ENCODE assay signal across 8 cellular contexts in the genomic region with DNA sequence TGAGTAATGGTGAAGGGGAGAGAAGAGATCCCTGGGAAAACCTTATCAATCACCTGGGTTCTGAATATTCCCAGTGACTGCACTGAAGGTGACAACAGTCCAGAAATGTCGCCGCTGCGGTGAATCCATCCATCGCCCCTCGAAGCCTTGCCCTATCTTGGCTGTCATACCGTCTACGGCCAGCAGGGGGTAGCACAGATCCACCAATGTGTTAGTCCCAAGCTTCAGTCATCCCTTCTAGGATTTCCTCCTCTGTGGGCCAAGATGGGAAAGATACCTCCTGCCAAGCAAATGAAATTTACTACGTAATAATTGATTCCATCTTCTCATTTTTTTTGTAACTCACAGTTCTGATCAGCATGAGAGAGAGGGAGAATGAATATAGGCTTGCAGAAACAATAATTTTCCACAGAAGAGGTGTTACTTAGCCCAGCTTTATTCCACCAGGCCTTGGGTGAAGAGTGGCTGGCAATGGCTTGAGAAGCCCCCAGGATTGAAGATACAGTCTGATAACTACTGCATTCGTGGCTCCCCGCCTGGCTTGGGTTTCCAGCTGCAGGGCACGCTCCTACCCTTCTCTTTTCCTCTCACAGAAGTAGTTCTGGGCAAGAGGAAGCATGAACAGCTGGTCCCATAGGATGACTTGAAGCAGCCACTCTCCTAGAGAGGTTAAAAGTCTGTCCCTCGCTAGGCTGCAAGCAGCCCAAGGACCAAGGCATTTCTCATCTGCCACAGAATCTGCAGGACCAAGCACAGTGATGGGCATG.
DNase-seq lines count a peak whose midpoint lies in the region; ATAC-seq lines count a peak whose summit lies in the region.

No MANE protein-coding gene starts in this region.

- no peaks in the 10 kb centered on the region for H3K9me3 Mint-ChIP-seq in central memory CD8-positive, alpha-beta T cell

- peak overlapping the region; percentile 79 for H3K4me3 Mint-ChIP-seq in central memory CD8-positive, alpha-beta T cell

- H3K36me3 ChIP-seq in HAP-1 (replicated peaks), result no peaks in the 10 kb centered on the region

- H3K4me3 ChIP-seq in HAP-1, result no peak overlapping the region

- DNase-seq in AG08396 (ENCODE audit: low spot score) (peak; percentile 81), HAP-1 (ENCODE audit: low spot score in 2 of 2) (peak; percentile 66 to 93), NCI-H446 treated with DMSO at 0.1 percent for 48 hours (lab: John Stamatoyannopoulos, UW) (peak; percentile 52), kidney tubule cell (ENCODE audit: low spot score) (peak; percentile 78)
- peak; percentile 80 for DNase-seq in activated CD4-positive, alpha-beta T cell treated with anti-CD3 and anti-CD28 coated beads for 1 hour
- DNase-seq in central memory CD8-positive, alpha-beta T cell (ENCODE audit: low spot score in 2 of 2), result peak; percentile 77 to 93
- DNase-seq in stimulated activated CD4-positive, alpha-beta T cell treated with anti-CD3 and anti-CD28 coated beads, Interleukin-2, amount 100 ng/mL, for 48 hours, result peak; percentile 90 to 92

- peaks cover 35% of the 10 kb centered on the region for H3K27me3 ChIP-seq in HAP-1 (ENCODE audit: low read depth)

- ATAC-seq in central memory CD8-positive, alpha-beta T cell (replicated peaks; ENCODE audit: extremely low read depth, poor library complexity, severe bottlenecking), result no peak
- no peak for ATAC-seq in GM18870 (IDR thresholded peaks at IDR 0.05; ENCODE audit: unreplicated experiment)

- in situ Hi-C loops in HAP-1 (cut with MboI; ENCODE audit: low sequenced_read_pairs), result loop anchor here (5.0 to 10.0 kb wide), 2 partner anchors 56 to 168 kb away; no protein-coding TSS in a partner anchor

- peaks cover 41% of the 10 kb centered on the region for H3K4me1 Mint-ChIP-seq in central memory CD8-positive, alpha-beta T cell

- H3K27me3 Mint-ChIP-seq in central memory CD8-positive, alpha-beta T cell, result no peaks in the 10 kb centered on the region

- H3K4me1 ChIP-seq in HAP-1, result no peaks in the 10 kb centered on the region

- H3K36me3 Mint-ChIP-seq in central memory CD8-positive, alpha-beta T cell (ENCODE audit: insufficient read depth), result peaks cover 31% of the 10 kb centered on the region

- H3K27ac Mint-ChIP-seq in central memory CD8-positive, alpha-beta T cell (ENCODE audit: low read depth), result peak overlapping the region; percentile 22

- no peaks in the 10 kb centered on the region for H3K9me3 ChIP-seq in HAP-1
